Comparison of ENCODE assay signal across 12 cellular contexts in genomic region chr3:42081814-42082473, GRCh38. TPM values are rescaled to one million over a fixed set of nuclear protein-coding genes. Genes with fewer than 3 reads are reported as not detected.
A peak's percentile ranks its signal among the peaks of the same experiment; 100 is the strongest.
DNase-seq lines count a peak whose midpoint lies in the region; ATAC-seq, FAIRE-seq and TF ChIP-seq lines count a peak whose summit lies in the region.
"Had no signal": no experiment of that assay in that cellular context is flagged by ENCODE, and none has a peak within 500 bp of the region (broad histone marks: within the 10 kb centered on the region; RNA-seq: fewer than 3 reads in every experiment).

No MANE protein-coding gene starts in this region.

- TF ChIP-seq CTCF in OCI-LY3 (IDR thresholded peaks at IDR 0.05; ENCODE audit: low read depth, low read length) (no peak), pancreas (IDR thresholded peaks at IDR 0.05) (no peak)

- peak overlapping the region; percentile 81 for H3K27ac Mint-ChIP-seq in activated CD4-positive, alpha-beta T cell treated with anti-CD3 and anti-CD28 coated beads, Interleukin-2, amount 10 ng/mL, durations not matched to agents 7 days and 5 days
- H3K27ac Mint-ChIP-seq in effector memory CD8-positive, alpha-beta T cell, result peak overlapping the region; percentile 89 to 92

- no peak overlapping the region for H2AFZ ChIP-seq in OCI-LY3 (ENCODE audit: low read depth, low read length)

- intact Hi-C loops in pancreas (cut with DNase I), result no loop called here

- H3K27ac ChIP-seq in OCI-LY3 (ENCODE audit: low read length), result peak overlapping the region; percentile 81
- peak overlapping the region; percentile 88 for H3K27ac ChIP-seq in substantia nigra (ENCODE audit: low read depth, low read length, poor library complexity, severe bottlenecking)
- no peak overlapping the region for H3K27ac ChIP-seq in pancreas
- H3K27ac ChIP-seq: VCaP had no signal

- H4K20me1 ChIP-seq in OCI-LY3 (ENCODE audit: insufficient read depth, low read length), result peaks cover 88% of the 10 kb centered on the region

- peak overlapping the region; percentile 34 for H3K4me3 Mint-ChIP-seq in activated CD4-positive, alpha-beta T cell treated with anti-CD3 and anti-CD28 coated beads, Interleukin-2, amount 10 ng/mL, durations not matched to agents 7 days and 5 days
- H3K4me3 Mint-ChIP-seq in effector memory CD8-positive, alpha-beta T cell, result peak overlapping the region; percentile 54 to 56

- H3K36me3 ChIP-seq in OCI-LY3 (replicated peaks; ENCODE audit: low read depth, low read length) (peaks cover 11% of the 10 kb centered on the region), pancreas (no peaks in the 10 kb centered on the region)

- H3K79me2 ChIP-seq in OCI-LY3 (ENCODE audit: low read length), result peaks cover 100% of the 10 kb centered on the region

- 88 to 91% methylated on average over 7 of the region's 7 CpGs for WGBS in pancreas, 2 donors

- peaks cover 4% of the 10 kb centered on the region for H3K36me3 Mint-ChIP-seq in activated CD4-positive, alpha-beta T cell treated with anti-CD3 and anti-CD28 coated beads, Interleukin-2, amount 10 ng/mL, durations not matched to agents 7 days and 5 days (ENCODE audit: low read depth)
- peaks cover 7% of the 10 kb centered on the region for H3K36me3 Mint-ChIP-seq in effector memory CD8-positive, alpha-beta T cell (ENCODE audit: insufficient read depth)

- peak overlapping the region; percentile 69 for H3K9ac ChIP-seq in OCI-LY3 (ENCODE audit: low read length)

- DNase-seq in activated CD4-positive, alpha-beta T cell treated with anti-CD3 and anti-CD28 coated beads, Interleukin-2, amount 10 ng/mL, durations not matched to agents 7 days and 5 days, result no peak
- no peak for DNase-seq in activated CD4-positive, alpha-beta T cell treated with anti-CD3 and anti-CD28 coated beads, Interleukin-2, amount 50 U/mL, for 1 hour
- no peak for DNase-seq in effector memory CD8-positive, alpha-beta T cell
- DNase-seq in substantia nigra (lab: John Stamatoyannopoulos, UW) (no peak), pancreas (no peak), NCI-H345 treated with DMSO at 0.1 percent for 48 hours (lab: John Stamatoyannopoulos, UW; ENCODE audit: unreplicated experiment) (no peak)
- DNase-seq: HCEC 1CT, NCI-H524 treated with DMSO at 0.1 percent for 48 hours had no signal

- peak; percentile 31 for ATAC-seq in effector memory CD8-positive, alpha-beta T cell (replicated peaks)
- no peak for ATAC-seq in pancreas
- no peak for ATAC-seq in GM21423 (IDR thresholded peaks at IDR 0.05; ENCODE audit: unreplicated experiment)

- peak overlapping the region; percentile 88 for H3K4me2 ChIP-seq in OCI-LY3 (ENCODE audit: low read length)

- H3K4me1 Mint-ChIP-seq in activated CD4-positive, alpha-beta T cell treated with anti-CD3 and anti-CD28 coated beads, Interleukin-2, amount 10 ng/mL, durations not matched to agents 7 days and 5 days, result peaks cover 47% of the 10 kb centered on the region
- peaks cover 48 to 62% of the 10 kb centered on the region in 2 donors for H3K4me1 Mint-ChIP-seq in effector memory CD8-positive, alpha-beta T cell (ENCODE audit: low read depth in 2 of 2)

- H3K9me3 ChIP-seq in OCI-LY3 (ENCODE audit: insufficient read depth, low read length) (no peaks in the 10 kb centered on the region), pancreas (no peaks in the 10 kb centered on the region)

- H3K4me3 ChIP-seq in OCI-LY3 (ENCODE audit: low read length) (peak overlapping the region; percentile 61), pancreas (no peak overlapping the region)
- H3K4me3 ChIP-seq: A549 had no signal

- POLR2A ChIA-PET in activated CD4-positive, alpha-beta T cell treated with anti-CD3 and anti-CD28 coated beads, Interleukin-2, amount 10 ng/mL, durations not matched to agents 7 days and 5 days (lab: Charles Lee), result no interaction called here

- peaks cover 84% of the 10 kb centered on the region for H3K4me1 ChIP-seq in OCI-LY3 (ENCODE audit: low read length)
- peaks cover 0 to 12% (median 9%) of the 10 kb centered on the region in 3 donors for H3K4me1 ChIP-seq in pancreas

- CTCF ChIA-PET in activated CD4-positive, alpha-beta T cell treated with anti-CD3 and anti-CD28 coated beads, Interleukin-2, amount 10 ng/mL, durations not matched to agents 7 days and 5 days (lab: Charles Lee), result interaction anchor here (0.6 kb wide), 1 partner anchor 1788 kb away, joined by 3 read pairs; no protein-coding TSS in a partner anchor

- no peak for FAIRE-seq in pancreas (lab: Jason Lieb, UNC)
- FAIRE-seq: A549 had no signal

- H3K27me3 ChIP-seq in OCI-LY3 (ENCODE audit: low read depth, low read length) (no peaks in the 10 kb centered on the region), pancreas (no peaks in the 10 kb centered on the region)

- no peaks in the 10 kb centered on the region for H3K27me3 Mint-ChIP-seq in activated CD4-positive, alpha-beta T cell treated with anti-CD3 and anti-CD28 coated beads, Interleukin-2, amount 10 ng/mL, durations not matched to agents 7 days and 5 days
- H3K27me3 Mint-ChIP-seq in effector memory CD8-positive, alpha-beta T cell, result no peaks in the 10 kb centered on the region

- H3K9me3 Mint-ChIP-seq in activated CD4-positive, alpha-beta T cell treated with anti-CD3 and anti-CD28 coated beads, Interleukin-2, amount 10 ng/mL, durations not matched to agents 7 days and 5 days, result peaks cover 6% of the 10 kb centered on the region
- no peaks in the 10 kb centered on the region for H3K9me3 Mint-ChIP-seq in effector memory CD8-positive, alpha-beta T cell

RNA-seq across cellular contexts. Expression of gene TRAK1, which starts 9.2 kb away (rescaled TPM):
- total RNA-seq in activated CD4-positive, alpha-beta T cell treated with anti-CD3 and anti-CD28 coated beads, Interleukin-2, amount 10 ng/mL, durations not matched to agents 7 days and 5 days, result 10 to 100 TPM; 23.7 to 24.1 TPM
- total RNA-seq in pancreas, result 10 to 100 TPM in 4 of 6 donors, 1 to 10 TPM in 2; 9.3 to 24.3 (median 11.7) TPM
- 10 to 100 TPM; 10.6 to 19.7 TPM for polyA plus RNA-seq in pancreas

Comparison
In these comparisons a context has a peak if more than half of its experiments do, and no peak if none do; other contexts are left out.
1. H3K27ac ChIP-seq: peak in OCI-LY3 (single experiment) and substantia nigra (single experiment); none in pancreas (0 of 4).